ENCODE assay signal across 8 cellular contexts in genomic region chr21:38733973-38734546, GRCh38.
DNase-seq lines count a peak whose midpoint lies in the region; ATAC-seq and TF ChIP-seq lines count a peak whose summit lies in the region.

No MANE protein-coding gene starts in this region.

- H3K27ac ChIP-seq in angular gyrus (ENCODE audit: low read depth, low read length) (peak overlapping the region; percentile 40), prostate gland (peak overlapping the region; percentile 25 to 28)

- H3K36me3 Mint-ChIP-seq in type B pancreatic cell, result no peaks in the 10 kb centered on the region

- 4% methylated on average over 30 of the region's 30 CpGs for WGBS in prostate gland

- DNase-seq in GM10266 (ENCODE audit: extremely low spot score), result peak; percentile 64
- peak; percentile 77 to 94 (median 84) for DNase-seq in NCI-H1417 (lab: John Stamatoyannopoulos, UW)
- peak; percentile 18 to 63 (median 55) for DNase-seq in T-helper 2 cell
- peak; percentile 94 for DNase-seq in left ventricle myocardium superior
- peak; percentile 81 for DNase-seq in prostate gland (ENCODE audit: low spot score)
- peak; percentile 93 for DNase-seq in type B pancreatic cell (ENCODE audit: extremely low spot score, unreplicated experiment)

- peaks cover 11% of the 10 kb centered on the region for H3K4me1 Mint-ChIP-seq in type B pancreatic cell (ENCODE audit: unreplicated experiment)

- H3K27me3 Mint-ChIP-seq in type B pancreatic cell, result peaks cover 27% of the 10 kb centered on the region

- H3K4me1 ChIP-seq in prostate gland (replicated peaks), result no peaks in the 10 kb centered on the region

- no peak for TF ChIP-seq POLR2A in prostate gland (IDR thresholded peaks at IDR 0.05)

- H3K36me3 ChIP-seq in prostate gland, result no peaks in the 10 kb centered on the region

- ATAC-seq in left ventricle myocardium superior (peak; percentile 95), GM18498 (IDR thresholded peaks at IDR 0.05; ENCODE audit: unreplicated experiment) (no peak)

- H3K4me3 ChIP-seq in prostate gland, result no peak overlapping the region

- TF ChIP-seq CTCF in GM10266 (IDR thresholded peaks at IDR 0.05; ENCODE audit: control insufficient read depth, insufficient read depth, low read depth, missing control alignments) (peak; percentile 93), prostate gland (IDR thresholded peaks at IDR 0.05) (peak; percentile 67 to 93 (median 90)), type B pancreatic cell (conservative IDR thresholded peaks at IDR 0.05) (peak; percentile 95)

- H3K9me3 ChIP-seq in prostate gland, result no peaks in the 10 kb centered on the region

- intact Hi-C loops in left ventricle myocardium superior (cut with micrococcal nuclease), result loop anchor here (5.0 kb wide), 1 partner anchor 403 kb away; no protein-coding TSS in a partner anchor
- intact Hi-C loops in prostate gland (cut with DNase I), result no loop called here

- H3K9me3 Mint-ChIP-seq in type B pancreatic cell, result no peaks in the 10 kb centered on the region

- H3K4me3 Mint-ChIP-seq in type B pancreatic cell, result peak overlapping the region; percentile 88

- H3K27me3 ChIP-seq in prostate gland (replicated peaks; ENCODE audit: insufficient read depth), result no peaks in the 10 kb centered on the region

- H3K27ac Mint-ChIP-seq in type B pancreatic cell, result peak overlapping the region; percentile 15
